ENCODE assay signal across 24 cellular contexts in the genomic region with DNA sequence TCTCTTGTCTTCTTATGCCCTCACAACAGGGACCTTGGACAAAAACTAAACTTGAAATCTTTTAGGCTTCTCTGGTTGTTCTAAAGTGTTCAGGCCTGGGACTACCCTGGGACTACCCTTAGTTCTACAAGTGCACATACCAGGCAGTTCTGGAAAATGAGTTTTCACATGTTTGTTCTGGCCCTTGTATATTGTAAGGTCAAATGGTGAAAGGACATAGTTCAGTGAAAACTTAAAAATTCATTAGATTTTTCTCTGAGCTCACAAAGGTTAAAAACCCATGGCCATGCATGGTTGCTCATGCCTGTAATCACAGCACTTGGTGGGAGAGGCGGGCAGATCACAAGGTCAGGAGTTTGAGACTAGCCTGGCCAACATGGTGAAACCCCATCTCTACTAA.
DNase-seq lines count a peak whose midpoint lies in the region; ATAC-seq, FAIRE-seq and TF ChIP-seq lines count a peak whose summit lies in the region.
"Had no signal": no experiment of that assay in that cellular context is flagged by ENCODE, and none has a peak within 500 bp of the region (broad histone marks: within the 10 kb centered on the region; RNA-seq: fewer than 3 reads in every experiment).

No MANE protein-coding gene starts in this region.

- H3K4me3 ChIP-seq in GM12878: no peak overlapping the region
- H3K4me3 ChIP-seq: BLaER1, GM23248 had no signal

- TF ChIP-seq CTCF in GM12878 (IDR thresholded peaks at IDR 0.05 in 2 of 3, conservative IDR thresholded peaks at IDR 0.05 in 1 of 3; ENCODE audit: control insufficient read depth in 2 of 3, extremely low read depth in 1 of 3, insufficient read depth in 1 of 3, low read depth in 3 of 3, low read length in 3 of 3): no peak

- no peak for TF ChIP-seq RAD21 in GM12878 (IDR thresholded peaks at IDR 0.05; ENCODE audit: insufficient read depth, low read depth, low read length)

- H2AFZ ChIP-seq in GM12878 (ENCODE audit: control insufficient read depth, low read depth, low read length): no peak overlapping the region
- H2AFZ ChIP-seq: GM23248 had no signal

- DNase-seq in Caki2 (ENCODE audit: low read depth) (peak; percentile 53), GM12878 (ENCODE audit: low read depth, low spot score) (no peak), kidney glomerular epithelial cell (lab: John Stamatoyannopoulos, UW) (peak; percentile 11), SHP77 treated with DMSO at 0.1 percent for 48 hours (lab: John Stamatoyannopoulos, UW) (no peak), NCI-H510A (lab: John Stamatoyannopoulos, UW) (no peak)
- DNase-seq: Caco-2; CD4-positive, CD25-positive, alpha-beta regulatory T cell; CD8-positive, alpha-beta T cell; DMS 273 treated with DMSO at 0.1 percent for 48 hours; DMS79; EL; GDM1; GM23248; H7; HCEC 1CT had no signal

- POLR2A ChIA-PET in GM12878 (lab: Charles Lee): no interaction called here

- no peaks in the 10 kb centered on the region for H3K27me3 ChIP-seq in GM12878 (replicated peaks in 1 of 2; ENCODE audit: control insufficient read depth in 2 of 2, insufficient read depth in 2 of 2, low read length in 1 of 2)
- H3K27me3 ChIP-seq: BLaER1 had no signal

- no peaks in the 10 kb centered on the region for H4K20me1 ChIP-seq in GM12878 (ENCODE audit: control insufficient read depth, insufficient read depth)
- H4K20me1 ChIP-seq: BLaER1 had no signal

- H3K36me3 ChIP-seq in GM12878 (ENCODE audit: control insufficient read depth in 2 of 2, insufficient read depth in 2 of 2, low read length in 1 of 2): no peaks in the 10 kb centered on the region
- H3K36me3 ChIP-seq: BLaER1 had no signal

- FAIRE-seq in GM12878 (lab: Jason Lieb, UNC): no peak
- FAIRE-seq: A204.1, D721Med, GM12892, GM19239, H1 had no signal

- intact Hi-C loops in GM12878 (cut with micrococcal nuclease; ENCODE audit: unreplicated experiment): no loop called here

- SMC1A ChIA-PET in GM12878 (lab: Charles Lee; ENCODE audit: uncharacterized antibody, unreplicated experiment): no interaction called here

- H3K79me2 ChIP-seq in GM12878 (ENCODE audit: control insufficient read depth, insufficient read depth, low read length): no peaks in the 10 kb centered on the region

- H3K27ac ChIP-seq in GM12878 (ENCODE audit: control insufficient read depth, insufficient read depth): no peak overlapping the region
- H3K27ac ChIP-seq: 22Rv1, BLaER1, C4-2B, GM23248 had no signal

- no peak overlapping the region for H3K4me2 ChIP-seq in GM12878 (ENCODE audit: control insufficient read depth, insufficient read depth)
- H3K4me2 ChIP-seq: BLaER1 had no signal

- ATAC-seq in GM12878 (no peak), GM18873 (IDR thresholded peaks at IDR 0.05; ENCODE audit: low FRiP score, unreplicated experiment) (no peak)
- ATAC-seq: CD8-positive, alpha-beta T cell had no signal

- TF ChIP-seq EP300 in GM12878 (IDR thresholded peaks at IDR 0.05; ENCODE audit: borderline replicate concordance in 1 of 2, control insufficient read depth in 1 of 2, low read depth in 2 of 2, low read length in 2 of 2): no peak

- in situ Hi-C loops in Caki2 (cut with HindIII; ENCODE audit: low pct_unique_long_range_greater_than_20kb, low sequenced_read_pairs) (no loop called here), GM12878 (cut with MboI) (no loop called here)

- no TSS peak for BruUV-seq in GM12878 (replicated peaks; lab: Mats Ljungman, UMichigan)

- RAD21 ChIA-PET in GM12878 (lab: Charles Lee; ENCODE audit: unreplicated experiment): no interaction called here

- CTCF ChIA-PET in GM12878 (lab: Yijun Ruan, JAX): no interaction called here

- no peak for TF ChIP-seq POLR2A in GM12878 (IDR thresholded peaks at IDR 0.05; ENCODE audit: low read depth, low read length)

- no peak overlapping the region for H3K9ac ChIP-seq in GM12878 (ENCODE audit: control insufficient read depth, insufficient read depth, low read length)
- H3K9ac ChIP-seq: BLaER1, GM23248 had no signal

- H3K9me3 ChIP-seq in GM12878 (replicated peaks; ENCODE audit: control insufficient read depth, insufficient read depth, low read length): no peaks in the 10 kb centered on the region
- H3K9me3 ChIP-seq: BLaER1, Caco-2 had no signal

- WGBS in GM12878 (ENCODE audit: insufficient coverage, insufficient replicate concordance, low lambda C conversion rate, missing lambda C conversion rate): 0% methylated on average over 1 of the region's 1 CpG

- H3K4me1 ChIP-seq in GM12878 (ENCODE audit: control insufficient read depth, insufficient read depth, low read length): no peaks in the 10 kb centered on the region
- H3K4me1 ChIP-seq: BLaER1, Caco-2 had no signal

TF ChIP-seq in GM12878, 131 proteins besides CTCF, POLR2A, EP300 and RAD21 (continues in another document):
- TF ChIP-seq, protein P1, sequence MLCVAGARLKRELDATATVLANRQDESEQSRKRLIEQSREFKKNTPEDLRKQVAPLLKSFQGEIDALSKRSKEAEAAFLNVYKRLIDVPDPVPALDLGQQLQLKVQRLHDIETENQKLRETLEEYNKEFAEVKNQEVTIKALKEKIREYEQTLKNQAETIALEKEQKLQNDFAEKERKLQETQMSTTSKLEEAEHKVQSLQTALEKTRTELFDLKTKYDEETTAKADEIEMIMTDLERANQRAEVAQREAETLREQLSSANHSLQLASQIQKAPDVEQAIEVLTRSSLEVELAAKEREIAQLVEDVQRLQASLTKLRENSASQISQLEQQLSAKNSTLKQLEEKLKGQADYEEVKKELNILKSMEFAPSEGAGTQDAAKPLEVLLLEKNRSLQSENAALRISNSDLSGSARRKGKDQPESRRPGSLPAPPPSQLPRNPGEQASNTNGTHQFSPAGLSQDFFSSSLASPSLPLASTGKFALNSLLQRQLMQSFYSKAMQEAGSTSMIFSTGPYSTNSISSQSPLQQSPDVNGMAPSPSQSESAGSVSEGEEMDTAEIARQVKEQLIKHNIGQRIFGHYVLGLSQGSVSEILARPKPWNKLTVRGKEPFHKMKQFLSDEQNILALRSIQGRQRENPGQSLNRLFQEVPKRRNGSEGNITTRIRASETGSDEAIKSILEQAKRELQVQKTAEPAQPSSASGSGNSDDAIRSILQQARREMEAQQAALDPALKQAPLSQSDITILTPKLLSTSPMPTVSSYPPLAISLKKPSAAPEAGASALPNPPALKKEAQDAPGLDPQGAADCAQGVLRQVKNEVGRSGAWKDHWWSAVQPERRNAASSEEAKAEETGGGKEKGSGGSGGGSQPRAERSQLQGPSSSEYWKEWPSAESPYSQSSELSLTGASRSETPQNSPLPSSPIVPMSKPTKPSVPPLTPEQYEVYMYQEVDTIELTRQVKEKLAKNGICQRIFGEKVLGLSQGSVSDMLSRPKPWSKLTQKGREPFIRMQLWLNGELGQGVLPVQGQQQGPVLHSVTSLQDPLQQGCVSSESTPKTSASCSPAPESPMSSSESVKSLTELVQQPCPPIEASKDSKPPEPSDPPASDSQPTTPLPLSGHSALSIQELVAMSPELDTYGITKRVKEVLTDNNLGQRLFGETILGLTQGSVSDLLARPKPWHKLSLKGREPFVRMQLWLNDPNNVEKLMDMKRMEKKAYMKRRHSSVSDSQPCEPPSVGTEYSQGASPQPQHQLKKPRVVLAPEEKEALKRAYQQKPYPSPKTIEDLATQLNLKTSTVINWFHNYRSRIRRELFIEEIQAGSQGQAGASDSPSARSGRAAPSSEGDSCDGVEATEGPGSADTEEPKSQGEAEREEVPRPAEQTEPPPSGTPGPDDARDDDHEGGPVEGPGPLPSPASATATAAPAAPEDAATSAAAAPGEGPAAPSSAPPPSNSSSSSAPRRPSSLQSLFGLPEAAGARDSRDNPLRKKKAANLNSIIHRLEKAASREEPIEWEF (IDR thresholded peaks at IDR 0.05; ENCODE audit: insufficient replicate concordance, low read depth, low read length): no peak
- TF ChIP-seq CBX5 (IDR thresholded peaks at IDR 0.05; ENCODE audit: low read depth): no peak
- TF ChIP-seq, protein P2, sequence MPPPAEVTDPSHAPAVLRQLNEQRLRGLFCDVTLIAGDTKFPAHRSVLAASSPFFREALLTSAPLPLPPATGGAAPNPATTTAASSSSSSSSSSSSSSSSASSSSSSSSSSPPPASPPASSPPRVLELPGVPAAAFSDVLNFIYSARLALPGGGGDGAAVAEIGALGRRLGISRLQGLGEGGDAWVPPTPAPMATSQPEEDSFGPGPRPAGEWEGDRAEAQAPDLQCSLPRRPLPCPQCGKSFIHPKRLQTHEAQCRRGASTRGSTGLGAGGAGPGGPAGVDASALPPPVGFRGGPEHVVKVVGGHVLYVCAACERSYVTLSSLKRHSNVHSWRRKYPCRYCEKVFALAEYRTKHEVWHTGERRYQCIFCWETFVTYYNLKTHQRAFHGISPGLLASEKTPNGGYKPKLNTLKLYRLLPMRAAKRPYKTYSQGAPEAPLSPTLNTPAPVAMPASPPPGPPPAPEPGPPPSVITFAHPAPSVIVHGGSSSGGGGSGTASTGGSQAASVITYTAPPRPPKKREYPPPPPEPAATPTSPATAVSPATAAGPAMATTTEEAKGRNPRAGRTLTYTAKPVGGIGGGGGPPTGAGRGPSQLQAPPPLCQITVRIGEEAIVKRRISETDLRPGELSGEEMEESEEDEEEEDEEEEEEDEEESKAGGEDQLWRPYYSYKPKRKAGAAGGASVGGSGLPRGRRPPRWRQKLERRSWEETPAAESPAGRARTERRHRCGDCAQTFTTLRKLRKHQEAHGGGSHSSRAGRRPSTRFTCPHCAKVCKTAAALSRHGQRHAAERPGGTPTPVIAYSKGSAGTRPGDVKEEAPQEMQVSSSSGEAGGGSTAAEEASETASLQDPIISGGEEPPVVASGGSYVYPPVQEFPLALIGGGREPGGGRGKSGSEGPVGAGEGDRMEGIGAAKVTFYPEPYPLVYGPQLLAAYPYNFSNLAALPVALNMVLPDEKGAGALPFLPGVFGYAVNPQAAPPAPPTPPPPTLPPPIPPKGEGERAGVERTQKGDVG (CRISPR knock-in tag; IDR thresholded peaks at IDR 0.05): no peak
- TF ChIP-seq ZBED1 (IDR thresholded peaks at IDR 0.05; ENCODE audit: borderline replicate concordance): no peak
- no peak for TF ChIP-seq RUNX3 (IDR thresholded peaks at IDR 0.05; ENCODE audit: low read length)
- TF ChIP-seq NRF1 (conservative IDR thresholded peaks at IDR 0.05; ENCODE audit: low read depth, low read length): no peak

Comparison
In these comparisons a context has a peak if more than half of its experiments do, and no peak if none do; other contexts are left out.
1. DNase-seq: peak in Caki2 (single experiment) and kidney glomerular epithelial cell (single experiment); none in GM12878 (single experiment), SHP77 treated with DMSO at 0.1 percent for 48 hours (single experiment) and NCI-H510A (single experiment).